18 cellular contexts compared by ENCODE assay signal in genomic region chr1:38221006-38221649, GRCh38.
DNase-seq lines count a peak whose midpoint lies in the region; ATAC-seq and TF ChIP-seq lines count a peak whose summit lies in the region.
"Had no signal": no experiment of that assay in that cellular context is flagged by ENCODE, and none has a peak within 500 bp of the region (broad histone marks: within the 10 kb centered on the region; RNA-seq: fewer than 3 reads in every experiment).

No MANE protein-coding gene starts in this region.

- H3K27me3 ChIP-seq in gastroesophageal sphincter: peaks cover 52% of the 10 kb centered on the region
- H3K27me3 ChIP-seq: BE2C, tibial nerve had no signal

- H3K9me3 ChIP-seq in gastroesophageal sphincter: no peaks in the 10 kb centered on the region
- H3K9me3 ChIP-seq: BE2C, tibial nerve had no signal

- no peaks in the 10 kb centered on the region for H3K9me3 Mint-ChIP-seq in nephron

- no peak for TF ChIP-seq POLR2A in gastroesophageal sphincter (IDR thresholded peaks at IDR 0.05)

- no peak for TF ChIP-seq CTCF in AG10803 (conservative IDR thresholded peaks at IDR 0.05; ENCODE audit: low read length)
- TF ChIP-seq CTCF in nephron (IDR thresholded peaks at IDR 0.05; ENCODE audit: unreplicated experiment in 3 of 3): no peak
- no peak for TF ChIP-seq CTCF in gastroesophageal sphincter (IDR thresholded peaks at IDR 0.05)

- peak overlapping the region in 1 of 3 experiments; percentile 16 for H3K4me3 Mint-ChIP-seq in nephron

- peaks cover 46% of the 10 kb centered on the region for H3K4me1 Mint-ChIP-seq in nephron

- H3K27ac ChIP-seq in gastroesophageal sphincter: no peak overlapping the region
- H3K27ac ChIP-seq: parathyroid adenoma, tibial nerve, WERI-Rb-1 had no signal

- peaks cover 31% of the 10 kb centered on the region for H3K27me3 Mint-ChIP-seq in nephron (ENCODE audit: low read depth)

- WGBS in gastroesophageal sphincter (ENCODE audit: low coverage in 1 of 2), 2 donors: 51 to 54% methylated on average over 7 to 9 of the region's 9 CpGs

- H3K36me3 Mint-ChIP-seq in nephron (ENCODE audit: low read depth): peaks cover 3% of the 10 kb centered on the region

- no peak overlapping the region for H3K4me3 ChIP-seq in AG10803 (ENCODE audit: low read length)
- no peak overlapping the region for H3K4me3 ChIP-seq in gastroesophageal sphincter
- H3K4me3 ChIP-seq: tibial nerve had no signal

- no peaks in the 10 kb centered on the region for H3K4me1 ChIP-seq in gastroesophageal sphincter
- H3K4me1 ChIP-seq: BE2C, parathyroid adenoma, tibial nerve had no signal

- peak; percentile 96 for DNase-seq in AG10803 (ENCODE audit: low read depth)
- peak; percentile 67 for DNase-seq in LHCN-M2 (ENCODE audit: low read depth)
- DNase-seq in dedifferentiated amniotic fluid mesenchymal stem cell (ENCODE audit: extremely low spot score): peak; percentile 95
- no peak for DNase-seq in NCI-H187 treated with DMSO at 0.1 percent for 48 hours (lab: John Stamatoyannopoulos, UW)
- no peak for DNase-seq in SW 1271 (lab: John Stamatoyannopoulos, UW)
- DNase-seq in mesenteric fat pad (ENCODE audit: low spot score): no peak
- DNase-seq: BE2C; caudate nucleus; DND-41; erythroblast; midbrain; NCI-H2171; stimulated activated CD4-positive, alpha-beta T cell treated with anti-CD3 and anti-CD28 coated beads, Interleukin-15, amount 100 ng/mL, for 24 hours; WERI-Rb-1 had no signal

- no peaks in the 10 kb centered on the region for H3K36me3 ChIP-seq in gastroesophageal sphincter
- H3K36me3 ChIP-seq: BE2C, tibial nerve, WERI-Rb-1 had no signal

- no peak for TF ChIP-seq EP300 in gastroesophageal sphincter (IDR thresholded peaks at IDR 0.05)

- no peak for ATAC-seq in gastroesophageal sphincter

- peak overlapping the region in 2 of 3 experiments; percentile 26 to 32 for H3K27ac Mint-ChIP-seq in nephron

Comparison
In these comparisons a context has a peak if more than half of its experiments do, and no peak if none do; other contexts are left out.
1. DNase-seq: peak in AG10803 (single experiment), LHCN-M2 (single experiment) and dedifferentiated amniotic fluid mesenchymal stem cell (single experiment); none in NCI-H187 treated with DMSO at 0.1 percent for 48 hours (single experiment), SW 1271 (0 of 2) and mesenteric fat pad (single experiment).